11 cellular contexts compared by ENCODE assay signal in the genomic region with DNA sequence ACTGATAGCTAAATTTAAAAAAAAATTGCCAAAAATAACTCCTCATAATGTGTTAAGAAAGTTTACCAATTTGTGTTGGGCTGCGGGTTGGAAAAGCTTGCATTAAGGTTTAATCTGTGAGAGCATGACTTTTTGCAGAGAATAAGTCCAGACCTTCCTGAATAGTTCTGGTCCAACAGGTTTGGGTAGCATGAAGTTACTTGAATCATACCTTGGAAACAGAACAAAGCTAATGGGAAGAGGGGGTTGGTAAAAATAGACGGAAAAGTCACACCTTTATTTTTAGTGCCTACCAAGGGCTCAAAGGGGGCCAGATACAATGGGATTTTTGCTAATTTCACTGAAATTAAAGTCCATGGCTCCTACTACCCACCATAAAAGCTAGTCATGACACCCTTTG. TPM values are rescaled to one million over a fixed set of nuclear protein-coding genes. Genes with fewer than 3 reads are reported as not detected.
A peak's percentile ranks its signal among the peaks of the same experiment; 100 is the strongest.
DNase-seq lines count a peak whose midpoint lies in the region; ATAC-seq and TF ChIP-seq lines count a peak whose summit lies in the region.
"Had no signal": no experiment of that assay in that cellular context is flagged by ENCODE, and none has a peak within 500 bp of the region (broad histone marks: within the 10 kb centered on the region; RNA-seq: fewer than 3 reads in every experiment).

No MANE protein-coding gene starts in this region.

- no peaks in the 10 kb centered on the region for H3K9me2 ChIP-seq in GM23338 (ENCODE audit: insufficient read depth)

- H3K4me1 Mint-ChIP-seq in GM23338 = peaks cover 42% of the 10 kb centered on the region
- peaks cover 70% of the 10 kb centered on the region for H3K4me1 Mint-ChIP-seq in activated CD8-positive, alpha-beta T cell treated with anti-CD3 and anti-CD28 coated beads, Interleukin-2, amount 10 ng/mL, durations not matched to agents 7 days and 5 days (ENCODE audit: low read depth)

- peaks cover 70% of the 10 kb centered on the region for H3K79me2 ChIP-seq in GM23338 (replicated peaks; ENCODE audit: insufficient read depth)

- H3K36me3 ChIP-seq in BLaER1 = peaks cover 63% of the 10 kb centered on the region
- H3K36me3 ChIP-seq in GM23338 (ENCODE audit: insufficient read depth) = peaks cover 64% of the 10 kb centered on the region
- peaks cover 60% of the 10 kb centered on the region for H3K36me3 ChIP-seq in mesodermal cell (ENCODE audit: control insufficient read depth, insufficient read depth, low read length)

- CTCF ChIA-PET in activated CD8-positive, alpha-beta T cell treated with anti-CD3 and anti-CD28 coated beads, Interleukin-2, amount 10 ng/mL, durations not matched to agents 7 days and 5 days (lab: Charles Lee) = interaction anchor here (0.9 to 2.9 kb wide), 11 partner anchors 8 to 511 kb away, joined by 3 to 11 read pairs (median 4); a partner anchor contains a TSS

- peak overlapping the region; percentile 93 for H3K27ac Mint-ChIP-seq in GM23338
- H3K27ac Mint-ChIP-seq in activated CD8-positive, alpha-beta T cell treated with anti-CD3 and anti-CD28 coated beads, Interleukin-2, amount 10 ng/mL, durations not matched to agents 7 days and 5 days = no peak overlapping the region

- H3K9me3 ChIP-seq in BLaER1 (no peaks in the 10 kb centered on the region), mesodermal cell (ENCODE audit: control insufficient read depth, low read length) (no peaks in the 10 kb centered on the region)

- H3K36me3 Mint-ChIP-seq in GM23338 (ENCODE audit: low read depth) = peaks cover 75% of the 10 kb centered on the region
- peaks cover 43% of the 10 kb centered on the region for H3K36me3 Mint-ChIP-seq in activated CD8-positive, alpha-beta T cell treated with anti-CD3 and anti-CD28 coated beads, Interleukin-2, amount 10 ng/mL, durations not matched to agents 7 days and 5 days (ENCODE audit: low read depth)

- H3K4me3 ChIP-seq in BLaER1 (peak overlapping the region; percentile 81), GM23338 (peak overlapping the region; percentile 100), mesodermal cell (ENCODE audit: extremely low read depth, insufficient read depth, low read length, poor library complexity, severe bottlenecking) (peak overlapping the region; percentile 71)

- WGBS in mesodermal cell (ENCODE audit: insufficient coverage in 2 of 2), 2 experiments = 60 to 82% methylated on average over 1 of the region's 2 CpGs

- POLR2A ChIA-PET in activated CD8-positive, alpha-beta T cell treated with anti-CD3 and anti-CD28 coated beads, Interleukin-2, amount 10 ng/mL, durations not matched to agents 7 days and 5 days (lab: Charles Lee) = interaction anchor here (0.8 to 6.3 kb wide), 6 partner anchors 12 to 738 kb away, joined by 3 to 64 read pairs (median 4); a partner anchor contains a TSS

- H3K4me2 ChIP-seq in BLaER1 = peak overlapping the region; percentile 89
- H3K4me2 ChIP-seq in GM23338 = peak overlapping the region; percentile 100

- H4K20me1 ChIP-seq in BLaER1 (peaks cover 64% of the 10 kb centered on the region), GM23338 (replicated peaks; ENCODE audit: insufficient read depth) (peaks cover 52% of the 10 kb centered on the region)

- ATAC-seq in GM23338 = no peak
- ATAC-seq in activated CD8-positive, alpha-beta T cell treated with anti-CD3 and anti-CD28 coated beads, Interleukin-2, amount 10 ng/mL, durations not matched to agents 7 days and 5 days = no peak
- ATAC-seq in HG02610 (IDR thresholded peaks at IDR 0.05; ENCODE audit: unreplicated experiment) = no peak
- no peak for ATAC-seq in GM19395 (IDR thresholded peaks at IDR 0.05; ENCODE audit: unreplicated experiment)
- ATAC-seq: sciatic nerve, T-cell had no signal

- H3K9me3 Mint-ChIP-seq in GM23338 = peaks cover 9% of the 10 kb centered on the region; the same call in 2 of the 3 replicates
- H3K9me3 Mint-ChIP-seq in activated CD8-positive, alpha-beta T cell treated with anti-CD3 and anti-CD28 coated beads, Interleukin-2, amount 10 ng/mL, durations not matched to agents 7 days and 5 days (ENCODE audit: insufficient read depth) = no peaks in the 10 kb centered on the region
- H3K9me3 Mint-ChIP-seq: T-cell had no signal

- peak overlapping the region; percentile 99 for H3K4me3 Mint-ChIP-seq in GM23338
- H3K4me3 Mint-ChIP-seq in activated CD8-positive, alpha-beta T cell treated with anti-CD3 and anti-CD28 coated beads, Interleukin-2, amount 10 ng/mL, durations not matched to agents 7 days and 5 days = peak overlapping the region; percentile 90

- no peak for TF ChIP-seq CTCF in GM23338 (conservative IDR thresholded peaks at IDR 0.05; ENCODE audit: low read depth in 2 of 2)

- no peaks in the 10 kb centered on the region for H3K27me3 ChIP-seq in BLaER1
- H3K27me3 ChIP-seq in GM23338 (ENCODE audit: insufficient read depth) = no peaks in the 10 kb centered on the region

- DNase-seq in GM23338 (ENCODE audit: low spot score) (no peak), D341Med (ENCODE audit: low spot score) (no peak), NCI-H2227 treated with DMSO at 0.1 percent for 48 hours (lab: John Stamatoyannopoulos, UW) (no peak)
- no peak for DNase-seq in activated CD8-positive, alpha-beta T cell treated with anti-CD3 and anti-CD28 coated beads, Interleukin-2, amount 10 ng/mL, durations not matched to agents 7 days and 5 days
- DNase-seq: NCI-H510A treated with DMSO at 0.1 percent for 48 hours, T-cell had no signal

- H3K27me3 Mint-ChIP-seq in GM23338 (ENCODE audit: insufficient read depth, low read depth, poor library complexity) = peaks cover 25% of the 10 kb centered on the region
- peaks cover 4% of the 10 kb centered on the region for H3K27me3 Mint-ChIP-seq in activated CD8-positive, alpha-beta T cell treated with anti-CD3 and anti-CD28 coated beads, Interleukin-2, amount 10 ng/mL, durations not matched to agents 7 days and 5 days (ENCODE audit: low read depth)
- H3K27me3 Mint-ChIP-seq: T-cell had no signal

- H3K4me1 ChIP-seq in BLaER1 (peaks cover 79% of the 10 kb centered on the region), GM23338 (ENCODE audit: insufficient read depth) (peaks cover 51% of the 10 kb centered on the region), mesodermal cell (ENCODE audit: control insufficient read depth, insufficient read depth, low read length, poor library complexity, severe bottlenecking) (peaks cover 26% of the 10 kb centered on the region)

- peak overlapping the region; percentile 95; the same call in 1 of the 2 replicates for H3K27ac ChIP-seq in BLaER1
- peak overlapping the region; percentile 99 for H3K27ac ChIP-seq in GM23338 (ENCODE audit: low read depth)
- H3K27ac ChIP-seq in mesodermal cell (ENCODE audit: low read depth, low read length, severe bottlenecking) = no peak overlapping the region

- no peak overlapping the region for H2AFZ ChIP-seq in GM23338

- H3K9ac ChIP-seq in BLaER1 = peak overlapping the region; percentile 95; the same call in 1 of the 2 replicates

- peaks cover 70% of the 10 kb centered on the region for H3F3A ChIP-seq in GM23338 (replicated peaks; ENCODE audit: low read depth)

RNA-seq across cellular contexts. Expression of a gene that starts 17.1 kb away (rescaled TPM):
- total RNA-seq in GM23338 (2014; rRNA removed; shearing (Covaris generic)) = 506 and 546 TPM in 2 replicates
- 226 and 278 TPM in 2 replicates for polyA plus RNA-seq in GM23338 (2016; fragmentation: Nextera tagmentation; extraction: Ambion mirVana)
- total RNA-seq in activated CD8-positive, alpha-beta T cell treated with anti-CD3 and anti-CD28 coated beads, Interleukin-2, amount 10 ng/mL, durations not matched to agents 7 days and 5 days = 100 to 1,000 TPM; 174 to 176 TPM
- polyA plus RNA-seq in mesodermal cell (2013, experiment 1 of 2) = 299 TPM
- polyA plus RNA-seq in mesodermal cell (2013, experiment 2 of 2) = 346 TPM
